Comparison of ENCODE assay signal across 8 cellular contexts in genomic region chr1:91499904-91500755, GRCh38. TPM values are rescaled to one million over a fixed set of nuclear protein-coding genes. Genes with fewer than 3 reads are reported as not detected.
DNase-seq lines count a peak whose midpoint lies in the region; ATAC-seq, FAIRE-seq and TF ChIP-seq lines count a peak whose summit lies in the region.

No MANE protein-coding gene starts in this region.

- CTCF ChIA-PET in endothelial cell of umbilical vein (lab: Charles Lee), result interaction anchor here (1.0 to 3.5 kb wide), 6 partner anchors 12 to 386 kb away, joined by 3 to 21 read pairs (median 12); partner anchors contain the start of gene TGFBR3

- BruUV-seq in endothelial cell of umbilical vein (replicated peaks; lab: Mats Ljungman, UMichigan), result TSS peak; percentile 89

- H4K20me1 ChIP-seq in endothelial cell of umbilical vein (replicated peaks; ENCODE audit: control insufficient read depth, extremely low read depth, insufficient read depth, low read length), result no peaks in the 10 kb centered on the region

- FAIRE-seq in endothelial cell of umbilical vein (lab: Jason Lieb, UNC), result no peak

- H3K9ac ChIP-seq in endothelial cell of umbilical vein (replicated peaks; ENCODE audit: extremely low read depth, insufficient read depth, low read length), result peak overlapping the region; percentile 93

- peaks cover 14% of the 10 kb centered on the region for H3K79me2 ChIP-seq in endothelial cell of umbilical vein (ENCODE audit: control insufficient read depth, insufficient read depth, low read length)

- TF ChIP-seq POLR2A in endothelial cell of umbilical vein (IDR thresholded peaks at IDR 0.05; ENCODE audit: low read depth, low read length), result no peak

- 19 to 22% (median 20%) methylated on average over 14 of the region's 14 CpGs for WGBS in psoas muscle, 3 donors

- intact Hi-C loops in endothelial cell of umbilical vein (cut with micrococcal nuclease), result loop anchor here (2.0 to 5.0 kb wide), 3 partner anchors 59 to 797 kb away; partner anchors contain the start of genes GLMN, HFM1 and RPAP2
- intact Hi-C loops in psoas muscle (cut with DNase I), result loop anchor here (5.0 to 10.0 kb wide), 2 partner anchors 215 to 218 kb away; no protein-coding TSS in a partner anchor

- H3K4me3 ChIP-seq in HFF-Myc (replicated peaks; ENCODE audit: low read depth, low read length) (peak overlapping the region; percentile 68), endothelial cell of umbilical vein (replicated peaks in 1 of 3; ENCODE audit: insufficient read depth in 1 of 3, low read depth in 1 of 3, low read length in 3 of 3) (peak overlapping the region; percentile 60 to 89 (median 62)), psoas muscle (peak overlapping the region; percentile 73)

- ATAC-seq in GM18517 (IDR thresholded peaks at IDR 0.05; ENCODE audit: unreplicated experiment) (peak; percentile 20), psoas muscle (peak in 1 of 4 donors; percentile 25), omental fat pad (ENCODE audit: low FRiP score) (no peak)

- no peaks in the 10 kb centered on the region for H3K9me1 ChIP-seq in endothelial cell of umbilical vein (replicated peaks; ENCODE audit: control insufficient read depth, extremely low read depth, insufficient read depth, low read length)

- POLR2A ChIA-PET in endothelial cell of umbilical vein (lab: Charles Lee), result no interaction called here

- peak overlapping the region; percentile 91 for H3K27ac ChIP-seq in endothelial cell of umbilical vein (ENCODE audit: insufficient read depth, low read depth, low read length)
- H3K27ac ChIP-seq in psoas muscle, result peak overlapping the region; percentile 51

- peak overlapping the region; percentile 100 for H2AFZ ChIP-seq in endothelial cell of umbilical vein (ENCODE audit: low read depth, low read length)

- H3K27me3 ChIP-seq in endothelial cell of umbilical vein (ENCODE audit: control insufficient read depth in 2 of 2, insufficient read depth in 2 of 2, low read length in 2 of 2), result no peaks in the 10 kb centered on the region
- H3K27me3 ChIP-seq in psoas muscle (ENCODE audit: insufficient read depth in 3 of 3, low read length in 2 of 3), result no peaks in the 10 kb centered on the region

- dilution Hi-C loops in endothelial cell of umbilical vein (cut with MboI; ENCODE audit: extremely low pct_ligation_motif_present, low sequenced_read_pairs), result no loop called here

- H3K4me1 ChIP-seq in endothelial cell of umbilical vein (ENCODE audit: control insufficient read depth, extremely low read depth, insufficient read depth, low read length) (peaks cover 16% of the 10 kb centered on the region), psoas muscle (peaks cover 9% of the 10 kb centered on the region)

- DNase-seq in HFF-Myc (ENCODE audit: extremely low read depth, low read depth) (no peak), NOMO-1 treated with DMSO at 0.1 percent for 48 hours (lab: John Stamatoyannopoulos, UW; ENCODE audit: unreplicated experiment) (peak; percentile 61), endothelial cell of umbilical vein (ENCODE audit: low read depth, low spot score) (no peak), psoas muscle (no peak), OCI-M2 (lab: John Stamatoyannopoulos, UW; ENCODE audit: unreplicated experiment) (no peak), omental fat pad (ENCODE audit: low spot score) (no peak), NCI-H2081 treated with DMSO at 0.1 percent for 48 hours (lab: John Stamatoyannopoulos, UW) (no peak)

- H3K4me2 ChIP-seq in endothelial cell of umbilical vein (ENCODE audit: insufficient read depth, low read length), result peak overlapping the region; percentile 88

- TF ChIP-seq CTCF in HFF-Myc (IDR thresholded peaks at IDR 0.05; ENCODE audit: low read depth, low read length, missing control alignments) (no peak), endothelial cell of umbilical vein (IDR thresholded peaks at IDR 0.05; ENCODE audit: extremely low read depth in 1 of 2, insufficient read depth in 1 of 2, low read depth in 1 of 2, low read length in 2 of 2) (no peak), psoas muscle (IDR thresholded peaks at IDR 0.05) (no peak), omental fat pad (IDR thresholded peaks at IDR 0.05) (no peak)

- no peaks in the 10 kb centered on the region for H3K9me3 ChIP-seq in endothelial cell of umbilical vein (replicated peaks; ENCODE audit: control insufficient read depth, insufficient read depth, low read length)
- H3K9me3 ChIP-seq in psoas muscle, result no peaks in the 10 kb centered on the region

- H3K36me3 ChIP-seq in endothelial cell of umbilical vein (ENCODE audit: control insufficient read depth in 2 of 2, extremely low read depth in 1 of 2, insufficient read depth in 2 of 2, low read length in 2 of 2), result no peaks in the 10 kb centered on the region
- no peaks in the 10 kb centered on the region for H3K36me3 ChIP-seq in psoas muscle (ENCODE audit: insufficient read depth in 1 of 2, low read depth in 1 of 2)

TF ChIP-seq in endothelial cell of umbilical vein, 7 proteins besides CTCF, POLR2A, EP300 and RAD21:
- peak; percentile 8 for TF ChIP-seq POLR2AphosphoS5 (IDR thresholded peaks at IDR 0.05; ENCODE audit: insufficient read depth, low read depth, low read length)
- no peak for TF ChIP-seq JUN (IDR thresholded peaks at IDR 0.05; ENCODE audit: borderline replicate concordance, insufficient read depth, insufficient read length, low read depth)
- peak; percentile 41 for TF ChIP-seq FOS (IDR thresholded peaks at IDR 0.05; ENCODE audit: borderline replicate concordance, insufficient read depth, low read length)

RNA-seq across cellular contexts. Expression of gene CDC7, which starts 0.5 kb away (rescaled TPM):
- total RNA-seq in endothelial cell of umbilical vein, result 11.7 and 13.4 TPM in 2 replicates
- 2.3 and 3.9 TPM in 2 replicates for polyA plus RNA-seq in endothelial cell of umbilical vein
- 5.2 and 6.6 TPM in 2 replicates for polyA plus RNA-seq in endothelial cell of umbilical vein (2011; cell fraction: cytosol; rRNA removed)
- 13.5 and 20.5 TPM in 2 replicates for polyA plus RNA-seq in endothelial cell of umbilical vein (2011; cell fraction: nucleus; rRNA removed)
- polyA plus RNA-seq in endothelial cell of umbilical vein (2012), result 4.7 and 7.4 TPM in 2 replicates
- polyA minus RNA-seq in endothelial cell of umbilical vein, result 5.5 and 6.4 TPM in 2 replicates
- 20.5 TPM for polyA minus RNA-seq in endothelial cell of umbilical vein (2011; cell fraction: cytosol; rRNA and poly(A)+ RNA removed)
- polyA minus RNA-seq in endothelial cell of umbilical vein (2011; cell fraction: nucleus; rRNA and poly(A)+ RNA removed), result 5.2 and 7.6 TPM in 2 replicates
- 1 to 10 TPM in 1 of 4 donors, under 1 TPM in 3; 0.40 to 1.2 (median 0.50) TPM for total RNA-seq in psoas muscle
- 1 to 10 TPM in 1 of 3 donors, under 1 TPM in 2; 0.25 to 1.4 (median 0.64) TPM for polyA plus RNA-seq in psoas muscle
- 1 to 10 TPM; 1.4 to 4.1 (median 2.4) TPM for total RNA-seq in omental fat pad
